20 cellular contexts compared by ENCODE assay signal in the genomic region with DNA sequence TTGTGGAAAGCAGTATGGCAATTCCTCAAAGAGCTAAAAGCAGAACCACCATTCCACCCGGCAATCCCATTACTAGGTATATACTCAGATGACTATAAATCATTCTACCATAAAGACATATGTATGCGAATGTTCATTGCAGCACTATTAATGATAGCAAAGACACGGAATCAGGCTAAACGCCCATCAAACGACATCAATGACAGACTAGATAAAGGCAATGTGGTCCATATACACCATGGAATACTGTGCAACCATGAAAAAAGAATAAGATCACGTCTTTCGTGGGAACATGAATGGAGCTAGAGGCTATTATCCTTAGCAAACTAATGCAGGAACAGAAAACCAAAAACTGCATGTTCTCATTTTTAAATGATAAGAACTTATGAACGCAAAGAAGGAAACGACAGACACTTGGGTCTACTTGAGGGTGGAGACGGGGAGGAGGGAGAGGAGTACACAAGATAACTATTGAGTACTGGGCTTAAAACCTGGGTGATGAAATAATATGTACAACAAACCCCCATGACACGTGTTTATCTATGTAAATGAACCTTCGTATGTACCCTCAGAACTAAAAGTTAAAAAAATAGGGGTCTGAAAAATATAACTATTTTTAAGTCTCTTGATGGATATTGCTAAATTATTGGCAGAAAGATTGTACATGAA. TPM values are rescaled to one million over a fixed set of nuclear protein-coding genes. Genes with fewer than 3 reads are reported as not detected.
A peak's percentile ranks its signal among the peaks of the same experiment; 100 is the strongest.
DNase-seq lines count a peak whose midpoint lies in the region; ATAC-seq and TF ChIP-seq lines count a peak whose summit lies in the region.
"Had no signal": no experiment of that assay in that cellular context is flagged by ENCODE, and none has a peak within 500 bp of the region (broad histone marks: within the 10 kb centered on the region; RNA-seq: fewer than 3 reads in every experiment).

No MANE protein-coding gene starts in this region.

- no peaks in the 10 kb centered on the region for H3K9me2 ChIP-seq in Karpas-422 (replicated peaks; ENCODE audit: insufficient read depth, low read length)

- no peak for ATAC-seq in activated T-cell treated with anti-CD3 and anti-CD28 coated beads, Interleukin-2, amount 50 U/mL, for 72 hours (replicated peaks in 1 of 2)
- ATAC-seq in activated naive CD8-positive, alpha-beta T cell treated with anti-CD3 and anti-CD28 coated beads, Interleukin-2, amount 10 ng/mL, durations not matched to agents 7 days and 5 days (ENCODE audit: low read depth): no peak
- ATAC-seq in upper lobe of left lung (ENCODE audit: low FRiP score in 2 of 2): no peak

- no peaks in the 10 kb centered on the region for H3K79me2 ChIP-seq in Karpas-422 (ENCODE audit: low read length)

- peak overlapping the region; percentile 17; the same call in 1 of the 2 replicates for H2AFZ ChIP-seq in Karpas-422 (ENCODE audit: low read length)

- DNase-seq in activated T-cell treated with anti-CD3 and anti-CD28 coated beads, Interleukin-2, amount 50 U/mL, for 72 hours: no peak
- DNase-seq in activated T-cell treated with anti-CD3 and anti-CD28 coated beads, Interleukin-2, amount 50 U/mL, for 48 hours: no peak
- no peak for DNase-seq in Karpas-422
- no peak for DNase-seq in activated CD4-positive, alpha-beta memory T cell treated with anti-CD3 and anti-CD28 coated beads, Interleukin-2, amount 10 ng/mL, durations not matched to agents 7 days and 5 days
- DNase-seq in activated naive CD8-positive, alpha-beta T cell treated with anti-CD3 and anti-CD28 coated beads, Interleukin-2, amount 10 ng/mL, durations not matched to agents 7 days and 5 days: no peak
- DNase-seq in NCI-H1436 treated with DMSO at 0.1 percent for 48 hours (lab: John Stamatoyannopoulos, UW): no peak
- no peak for DNase-seq in upper lobe of left lung
- DNase-seq: ACHN; AML-193; COR-L47; GOT3; MV-4-11; NCI-H1417 treated with DMSO at 0.1 percent for 48 hours; NCI-H2029; NCI-H2171; NCI-H446; NCI-H69; NK-92 treated with Interleukin-12 subunit alpha and Interleukin-12 subunit beta, amount 100 ng/mL, for 24 hours; OCI-M1; RPMI8226 had no signal

- H3K27me3 ChIP-seq in Karpas-422 (ENCODE audit: low read length): no peaks in the 10 kb centered on the region
- no peaks in the 10 kb centered on the region for H3K27me3 ChIP-seq in upper lobe of left lung

- no peak overlapping the region for H3K9ac ChIP-seq in Karpas-422 (ENCODE audit: low read length)

- no peak for TF ChIP-seq CTCF in upper lobe of left lung (IDR thresholded peaks at IDR 0.05)

- H3K4me3 ChIP-seq in Karpas-422 (ENCODE audit: low read length): no peak overlapping the region
- no peak overlapping the region for H3K4me3 ChIP-seq in upper lobe of left lung

- TF ChIP-seq EP300 in upper lobe of left lung (IDR thresholded peaks at IDR 0.05): no peak

- H3K27ac Mint-ChIP-seq in activated T-cell treated with anti-CD3 and anti-CD28 coated beads, Interleukin-2, amount 50 U/mL, for 72 hours: peak overlapping the region; percentile 100
- peak overlapping the region; percentile 87 for H3K27ac Mint-ChIP-seq in activated CD4-positive, alpha-beta memory T cell treated with anti-CD3 and anti-CD28 coated beads, Interleukin-2, amount 10 ng/mL, durations not matched to agents 7 days and 5 days
- peak overlapping the region; percentile 51 for H3K27ac Mint-ChIP-seq in activated naive CD8-positive, alpha-beta T cell treated with anti-CD3 and anti-CD28 coated beads, Interleukin-2, amount 10 ng/mL, durations not matched to agents 7 days and 5 days

- H3K9me3 ChIP-seq in Karpas-422 (ENCODE audit: low read length) (no peaks in the 10 kb centered on the region), upper lobe of left lung (no peaks in the 10 kb centered on the region)

- WGBS in upper lobe of left lung, 2 donors: 85 to 86% methylated on average over 12 of the region's 12 CpGs

- H3K4me3 Mint-ChIP-seq in activated T-cell treated with anti-CD3 and anti-CD28 coated beads, Interleukin-2, amount 50 U/mL, for 72 hours: peak overlapping the region; percentile 9 to 65
- no peak overlapping the region for H3K4me3 Mint-ChIP-seq in activated CD4-positive, alpha-beta memory T cell treated with anti-CD3 and anti-CD28 coated beads, Interleukin-2, amount 10 ng/mL, durations not matched to agents 7 days and 5 days
- H3K4me3 Mint-ChIP-seq in activated naive CD8-positive, alpha-beta T cell treated with anti-CD3 and anti-CD28 coated beads, Interleukin-2, amount 10 ng/mL, durations not matched to agents 7 days and 5 days: peak overlapping the region; percentile 41

- POLR2A ChIA-PET in activated CD4-positive, alpha-beta memory T cell treated with anti-CD3 and anti-CD28 coated beads, Interleukin-2, amount 10 ng/mL, durations not matched to agents 7 days and 5 days (lab: Charles Lee): interaction anchor here (1.1 to 12.1 kb wide), 3 partner anchors 28 to 70 kb away, joined by 4 to 291 read pairs (median 8); a partner anchor contains a TSS
- POLR2A ChIA-PET in activated naive CD8-positive, alpha-beta T cell treated with anti-CD3 and anti-CD28 coated beads, Interleukin-2, amount 10 ng/mL, durations not matched to agents 7 days and 5 days (lab: Charles Lee): interaction anchor here (1.5 to 2.1 kb wide), 3 partner anchors 32 to 36 kb away, joined by 4 to 7 read pairs (median 5); a partner anchor contains a TSS

- no peak for TF ChIP-seq POLR2A in upper lobe of left lung (IDR thresholded peaks at IDR 0.05)

- H4K20me1 ChIP-seq in Karpas-422 (ENCODE audit: insufficient read depth, low read depth, low read length): no peaks in the 10 kb centered on the region

- H3K36me3 Mint-ChIP-seq in activated T-cell treated with anti-CD3 and anti-CD28 coated beads, Interleukin-2, amount 50 U/mL, for 72 hours (ENCODE audit: insufficient read depth in 2 of 2): peaks cover 7 to 9% of the 10 kb centered on the region in 2 donors
- H3K36me3 Mint-ChIP-seq in activated CD4-positive, alpha-beta memory T cell treated with anti-CD3 and anti-CD28 coated beads, Interleukin-2, amount 10 ng/mL, durations not matched to agents 7 days and 5 days (ENCODE audit: low read depth): peaks cover 22% of the 10 kb centered on the region
- H3K36me3 Mint-ChIP-seq in activated naive CD8-positive, alpha-beta T cell treated with anti-CD3 and anti-CD28 coated beads, Interleukin-2, amount 10 ng/mL, durations not matched to agents 7 days and 5 days: peaks cover 9% of the 10 kb centered on the region

- H3K4me1 ChIP-seq in Karpas-422 (ENCODE audit: low read length) (peaks cover 29% of the 10 kb centered on the region), upper lobe of left lung (no peaks in the 10 kb centered on the region)

- peaks cover 0 to 6% of the 10 kb centered on the region in 2 donors for H3K9me3 Mint-ChIP-seq in activated T-cell treated with anti-CD3 and anti-CD28 coated beads, Interleukin-2, amount 50 U/mL, for 72 hours
- H3K9me3 Mint-ChIP-seq in activated CD4-positive, alpha-beta memory T cell treated with anti-CD3 and anti-CD28 coated beads, Interleukin-2, amount 10 ng/mL, durations not matched to agents 7 days and 5 days: no peaks in the 10 kb centered on the region
- H3K9me3 Mint-ChIP-seq in activated naive CD8-positive, alpha-beta T cell treated with anti-CD3 and anti-CD28 coated beads, Interleukin-2, amount 10 ng/mL, durations not matched to agents 7 days and 5 days: no peaks in the 10 kb centered on the region

- H3K36me3 ChIP-seq in Karpas-422 (ENCODE audit: insufficient read depth, low read length) (no peaks in the 10 kb centered on the region), upper lobe of left lung (no peaks in the 10 kb centered on the region)

- CTCF ChIA-PET in activated CD4-positive, alpha-beta memory T cell treated with anti-CD3 and anti-CD28 coated beads, Interleukin-2, amount 10 ng/mL, durations not matched to agents 7 days and 5 days (lab: Charles Lee): interaction anchor here (1.6 to 2.4 kb wide), 2 partner anchors 10 to 36 kb away, joined by 3 to 11 read pairs; no protein-coding TSS in a partner anchor

- no peak overlapping the region for H3K4me2 ChIP-seq in Karpas-422 (ENCODE audit: low read depth, low read length, poor library complexity, severe bottlenecking)

- H3K4me1 Mint-ChIP-seq in activated T-cell treated with anti-CD3 and anti-CD28 coated beads, Interleukin-2, amount 50 U/mL, for 72 hours (ENCODE audit: low read depth): peaks cover 100% of the 10 kb centered on the region
- peaks cover 89% of the 10 kb centered on the region for H3K4me1 Mint-ChIP-seq in activated CD4-positive, alpha-beta memory T cell treated with anti-CD3 and anti-CD28 coated beads, Interleukin-2, amount 10 ng/mL, durations not matched to agents 7 days and 5 days
- peaks cover 82% of the 10 kb centered on the region for H3K4me1 Mint-ChIP-seq in activated naive CD8-positive, alpha-beta T cell treated with anti-CD3 and anti-CD28 coated beads, Interleukin-2, amount 10 ng/mL, durations not matched to agents 7 days and 5 days

- H3K27me3 Mint-ChIP-seq in activated T-cell treated with anti-CD3 and anti-CD28 coated beads, Interleukin-2, amount 50 U/mL, for 72 hours (ENCODE audit: low read depth): no peaks in the 10 kb centered on the region
- H3K27me3 Mint-ChIP-seq in activated CD4-positive, alpha-beta memory T cell treated with anti-CD3 and anti-CD28 coated beads, Interleukin-2, amount 10 ng/mL, durations not matched to agents 7 days and 5 days: no peaks in the 10 kb centered on the region
- no peaks in the 10 kb centered on the region for H3K27me3 Mint-ChIP-seq in activated naive CD8-positive, alpha-beta T cell treated with anti-CD3 and anti-CD28 coated beads, Interleukin-2, amount 10 ng/mL, durations not matched to agents 7 days and 5 days

- H3K27ac ChIP-seq in Karpas-422 (ENCODE audit: low read length): no peak overlapping the region
- no peak overlapping the region for H3K27ac ChIP-seq in upper lobe of left lung

RNA-seq across cellular contexts. Expression of a gene that starts 32.0 kb away (rescaled TPM):
- total RNA-seq in activated T-cell treated with anti-CD3 and anti-CD28 coated beads, Interleukin-2, amount 50 U/mL, for 72 hours: 100 to 1,000 TPM; 444 to 460 TPM
- total RNA-seq in Karpas-422 (2014; rRNA removed; shearing (Covaris generic); ENCODE audit: low replicate concordance): 72.2 and 97.7 TPM in 2 replicates
- 100 to 1,000 TPM; 389 to 406 TPM for total RNA-seq in activated CD4-positive, alpha-beta memory T cell treated with anti-CD3 and anti-CD28 coated beads, Interleukin-2, amount 10 ng/mL, durations not matched to agents 7 days and 5 days
- total RNA-seq in activated naive CD8-positive, alpha-beta T cell treated with anti-CD3 and anti-CD28 coated beads, Interleukin-2, amount 10 ng/mL, durations not matched to agents 7 days and 5 days: 100 to 1,000 TPM; 233 to 238 TPM
- total RNA-seq in upper lobe of left lung: 10 to 100 TPM; 23.1 to 47.1 (median 28.5) TPM
